In genomic region chr15:99466701-99467337, GRCh38 we compare ENCODE assay signal across 1 cellular context.
TF ChIP-seq lines count a peak whose summit lies in the region.

No MANE protein-coding gene starts in this region.

TF ChIP-seq in WTC11, 78 proteins besides CTCF, POLR2A, EP300 and RAD21 (continued from another document):
- TF ChIP-seq, protein P1, sequence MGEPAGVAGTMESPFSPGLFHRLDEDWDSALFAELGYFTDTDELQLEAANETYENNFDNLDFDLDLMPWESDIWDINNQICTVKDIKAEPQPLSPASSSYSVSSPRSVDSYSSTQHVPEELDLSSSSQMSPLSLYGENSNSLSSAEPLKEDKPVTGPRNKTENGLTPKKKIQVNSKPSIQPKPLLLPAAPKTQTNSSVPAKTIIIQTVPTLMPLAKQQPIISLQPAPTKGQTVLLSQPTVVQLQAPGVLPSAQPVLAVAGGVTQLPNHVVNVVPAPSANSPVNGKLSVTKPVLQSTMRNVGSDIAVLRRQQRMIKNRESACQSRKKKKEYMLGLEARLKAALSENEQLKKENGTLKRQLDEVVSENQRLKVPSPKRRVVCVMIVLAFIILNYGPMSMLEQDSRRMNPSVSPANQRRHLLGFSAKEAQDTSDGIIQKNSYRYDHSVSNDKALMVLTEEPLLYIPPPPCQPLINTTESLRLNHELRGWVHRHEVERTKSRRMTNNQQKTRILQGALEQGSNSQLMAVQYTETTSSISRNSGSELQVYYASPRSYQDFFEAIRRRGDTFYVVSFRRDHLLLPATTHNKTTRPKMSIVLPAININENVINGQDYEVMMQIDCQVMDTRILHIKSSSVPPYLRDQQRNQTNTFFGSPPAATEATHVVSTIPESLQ (CRISPR knock-in tag; IDR thresholded peaks at IDR 0.05) = no peak
- no peak for TF ChIP-seq NFE2L1 (CRISPR knock-in tag; IDR thresholded peaks at IDR 0.05)
- TF ChIP-seq, protein P2, sequence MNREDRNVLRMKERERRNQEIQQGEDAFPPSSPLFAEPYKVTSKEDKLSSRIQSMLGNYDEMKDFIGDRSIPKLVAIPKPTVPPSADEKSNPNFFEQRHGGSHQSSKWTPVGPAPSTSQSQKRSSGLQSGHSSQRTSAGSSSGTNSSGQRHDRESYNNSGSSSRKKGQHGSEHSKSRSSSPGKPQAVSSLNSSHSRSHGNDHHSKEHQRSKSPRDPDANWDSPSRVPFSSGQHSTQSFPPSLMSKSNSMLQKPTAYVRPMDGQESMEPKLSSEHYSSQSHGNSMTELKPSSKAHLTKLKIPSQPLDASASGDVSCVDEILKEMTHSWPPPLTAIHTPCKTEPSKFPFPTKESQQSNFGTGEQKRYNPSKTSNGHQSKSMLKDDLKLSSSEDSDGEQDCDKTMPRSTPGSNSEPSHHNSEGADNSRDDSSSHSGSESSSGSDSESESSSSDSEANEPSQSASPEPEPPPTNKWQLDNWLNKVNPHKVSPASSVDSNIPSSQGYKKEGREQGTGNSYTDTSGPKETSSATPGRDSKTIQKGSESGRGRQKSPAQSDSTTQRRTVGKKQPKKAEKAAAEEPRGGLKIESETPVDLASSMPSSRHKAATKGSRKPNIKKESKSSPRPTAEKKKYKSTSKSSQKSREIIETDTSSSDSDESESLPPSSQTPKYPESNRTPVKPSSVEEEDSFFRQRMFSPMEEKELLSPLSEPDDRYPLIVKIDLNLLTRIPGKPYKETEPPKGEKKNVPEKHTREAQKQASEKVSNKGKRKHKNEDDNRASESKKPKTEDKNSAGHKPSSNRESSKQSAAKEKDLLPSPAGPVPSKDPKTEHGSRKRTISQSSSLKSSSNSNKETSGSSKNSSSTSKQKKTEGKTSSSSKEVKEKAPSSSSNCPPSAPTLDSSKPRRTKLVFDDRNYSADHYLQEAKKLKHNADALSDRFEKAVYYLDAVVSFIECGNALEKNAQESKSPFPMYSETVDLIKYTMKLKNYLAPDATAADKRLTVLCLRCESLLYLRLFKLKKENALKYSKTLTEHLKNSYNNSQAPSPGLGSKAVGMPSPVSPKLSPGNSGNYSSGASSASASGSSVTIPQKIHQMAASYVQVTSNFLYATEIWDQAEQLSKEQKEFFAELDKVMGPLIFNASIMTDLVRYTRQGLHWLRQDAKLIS (CRISPR knock-in tag; IDR thresholded peaks at IDR 0.05; ENCODE audit: borderline replicate concordance) = no peak
- no peak for TF ChIP-seq EMX1 (CRISPR knock-in tag; IDR thresholded peaks at IDR 0.05)
- no peak for TF ChIP-seq HMGA2 (CRISPR knock-in tag; IDR thresholded peaks at IDR 0.05)
- TF ChIP-seq ZNF671 (CRISPR knock-in tag; IDR thresholded peaks at IDR 0.05) = no peak
- no peak for TF ChIP-seq TEAD1 (CRISPR knock-in tag; IDR thresholded peaks at IDR 0.05)
